In the genomic region with DNA sequence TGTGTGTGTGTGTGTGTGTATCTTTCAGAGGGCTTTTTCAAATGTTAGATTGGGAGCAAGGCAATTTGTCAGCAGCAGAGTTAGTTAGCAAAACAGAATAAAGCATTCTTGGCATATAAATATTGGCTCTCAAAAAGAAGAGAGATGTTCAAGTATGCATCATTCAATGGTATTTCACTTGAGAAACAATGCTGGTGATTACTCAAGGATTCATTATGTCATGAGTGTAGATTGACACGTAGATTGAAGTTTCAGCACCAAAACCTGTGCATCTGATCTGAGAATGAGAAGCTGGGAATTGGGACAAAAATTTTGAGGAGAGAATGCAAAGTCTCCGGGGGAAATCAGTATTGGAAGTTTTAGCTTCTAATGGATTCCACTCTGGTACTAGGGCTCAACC, we compare ENCODE assay signal across 24 cellular contexts.
A peak's percentile ranks its signal among the peaks of the same experiment; 100 is the strongest.
DNase-seq lines count a peak whose midpoint lies in the region; ATAC-seq and TF ChIP-seq lines count a peak whose summit lies in the region.
"Had no signal": no experiment of that assay in that cellular context is flagged by ENCODE, and none has a peak within 500 bp of the region (broad histone marks: within the 10 kb centered on the region; RNA-seq: fewer than 3 reads in every experiment).

No MANE protein-coding gene starts in this region.

- H3K4me3 ChIP-seq in cardiac fibroblast (replicated peaks in 1 of 2; ENCODE audit: low read depth in 2 of 2, low read length in 2 of 2) (no peak overlapping the region), fibroblast of the aortic adventitia (ENCODE audit: low read depth, low read length) (no peak overlapping the region)
- H3K4me3 ChIP-seq: BLaER1 treated with 17β-estradiol and CSF1 and Interleukin-3, amounts not matched to agents 10 nM and 100 nM; GM23248; HAP-1; K562; Peyer's patch; SJSA1 had no signal

- peak; percentile 5 for DNase-seq in EL
- peak; percentile 33 for DNase-seq in LHCN-M2 (ENCODE audit: low read depth)
- peak; percentile 35 to 68 for DNase-seq in cardiac fibroblast (ENCODE audit: low read depth in 2 of 2)
- peak; percentile 70 for DNase-seq in fibroblast of the aortic adventitia (ENCODE audit: low read depth)
- no peak for DNase-seq in glomerular visceral epithelial cell (ENCODE audit: extremely low spot score)
- DNase-seq: CD4-positive, alpha-beta memory T cell; GF-D8; GM23248; NCI-H1092 treated with DMSO at 0.1 percent for 48 hours; NCI-H2029 treated with DMSO at 0.1 percent for 48 hours; NCI-H2171; NCI-H345; NCI-H524; NCI-H774; NK-92 treated with Interleukin-12 subunit alpha and Interleukin-12 subunit beta, amount 100 ng/mL, for 24 hours; Peyer's patch; T-helper 1 cell had no signal

- TF ChIP-seq CTCF in cardiac fibroblast (IDR thresholded peaks at IDR 0.05; ENCODE audit: low read depth, low read length) (no peak), fibroblast of the aortic adventitia (IDR thresholded peaks at IDR 0.05; ENCODE audit: insufficient read depth, low read length) (no peak)

- ATAC-seq in HG03378 (IDR thresholded peaks at IDR 0.05; ENCODE audit: unreplicated experiment) (no peak), GM21717 (IDR thresholded peaks at IDR 0.05; ENCODE audit: unreplicated experiment) (no peak)
- ATAC-seq: K562, Right ventricle myocardium inferior had no signal
